In genomic region chr1:93692983-93693591, GRCh38 we compare ENCODE assay signal across 8 cellular contexts. TPM values are rescaled to one million over a fixed set of nuclear protein-coding genes. Genes with fewer than 3 reads are reported as not detected.
DNase-seq lines count a peak whose midpoint lies in the region; ATAC-seq lines count a peak whose summit lies in the region.

No MANE protein-coding gene starts in this region.

- ATAC-seq in GM19467 (IDR thresholded peaks at IDR 0.05; ENCODE audit: unreplicated experiment): peak; percentile 58
- ATAC-seq in HG03460 (IDR thresholded peaks at IDR 0.05; ENCODE audit: unreplicated experiment): peak; percentile 69
- peak; percentile 76 for ATAC-seq in memory B cell (ENCODE audit: low read depth)

- peaks cover 3% of the 10 kb centered on the region for H3K4me1 Mint-ChIP-seq in activated naive CD4-positive, alpha-beta T cell treated with anti-CD3 and anti-CD28 coated beads, Interleukin-2, amount 10 ng/mL, durations not matched to agents 7 days and 5 days
- peaks cover 25% of the 10 kb centered on the region for H3K4me1 Mint-ChIP-seq in memory B cell

- H3K4me3 Mint-ChIP-seq in activated naive CD4-positive, alpha-beta T cell treated with anti-CD3 and anti-CD28 coated beads, Interleukin-2, amount 10 ng/mL, durations not matched to agents 7 days and 5 days: no peak overlapping the region
- H3K4me3 Mint-ChIP-seq in memory B cell: peak overlapping the region; percentile 46

- H3K9me3 Mint-ChIP-seq in activated naive CD4-positive, alpha-beta T cell treated with anti-CD3 and anti-CD28 coated beads, Interleukin-2, amount 10 ng/mL, durations not matched to agents 7 days and 5 days: no peaks in the 10 kb centered on the region
- H3K9me3 Mint-ChIP-seq in memory B cell: no peaks in the 10 kb centered on the region

- H3K36me3 Mint-ChIP-seq in activated naive CD4-positive, alpha-beta T cell treated with anti-CD3 and anti-CD28 coated beads, Interleukin-2, amount 10 ng/mL, durations not matched to agents 7 days and 5 days: no peaks in the 10 kb centered on the region
- no peaks in the 10 kb centered on the region for H3K36me3 Mint-ChIP-seq in memory B cell

- CTCF ChIA-PET in activated naive CD4-positive, alpha-beta T cell treated with anti-CD3 and anti-CD28 coated beads, Interleukin-2, amount 10 ng/mL, durations not matched to agents 7 days and 5 days (lab: Charles Lee): interaction anchor here (0.7 to 2.3 kb wide), 6 partner anchors 11 to 389 kb away, joined by 3 to 5 read pairs (median 3); no protein-coding TSS in a partner anchor

- H3K27ac Mint-ChIP-seq in activated naive CD4-positive, alpha-beta T cell treated with anti-CD3 and anti-CD28 coated beads, Interleukin-2, amount 10 ng/mL, durations not matched to agents 7 days and 5 days: peak overlapping the region; percentile 81
- peak overlapping the region; percentile 88 for H3K27ac Mint-ChIP-seq in memory B cell

- H3K27me3 Mint-ChIP-seq in activated naive CD4-positive, alpha-beta T cell treated with anti-CD3 and anti-CD28 coated beads, Interleukin-2, amount 10 ng/mL, durations not matched to agents 7 days and 5 days: peaks cover 5% of the 10 kb centered on the region
- no peaks in the 10 kb centered on the region for H3K27me3 Mint-ChIP-seq in memory B cell

- DNase-seq in DMS79 treated with DMSO at 0.1 percent for 48 hours (lab: John Stamatoyannopoulos, UW): peak; percentile 46
- DNase-seq in activated naive CD4-positive, alpha-beta T cell treated with anti-CD3 and anti-CD28 coated beads, Interleukin-2, amount 10 ng/mL, durations not matched to agents 7 days and 5 days: peak; percentile 50
- peak in 1 of 2 donors; percentile 30 for DNase-seq in memory B cell (ENCODE audit: low spot score in 2 of 2)
- no peak for DNase-seq in NCI-H1930 (lab: John Stamatoyannopoulos, UW)
- no peak for DNase-seq in cerebellum (ENCODE audit: low spot score)
- DNase-seq in activated gamma-delta T cell (lab: John Stamatoyannopoulos, UW): no peak

RNA-seq across cellular contexts. Expression of gene BCAR3, which starts 11.4 kb away (rescaled TPM):
- total RNA-seq in cerebellum: 8.5 TPM

Comparison
In these comparisons a context has a peak if more than half of its experiments do, and no peak if none do; other contexts are left out.
1. DNase-seq: peak in DMS79 treated with DMSO at 0.1 percent for 48 hours (single experiment) and activated naive CD4-positive, alpha-beta T cell treated with anti-CD3 and anti-CD28 coated beads, Interleukin-2, amount 10 ng/mL, durations not matched to agents 7 days and 5 days (single experiment); none in NCI-H1930 (0 of 2), cerebellum (single experiment) and activated gamma-delta T cell (single experiment).
2. Peak in every context shown above with its lines, with median percentiles within 50 percentile points of each other: ATAC-seq.